Comparison of ENCODE assay signal across 15 cellular contexts in genomic region chr1:87451229-87451900, GRCh38.
DNase-seq lines count a peak whose midpoint lies in the region; ATAC-seq and TF ChIP-seq lines count a peak whose summit lies in the region.
"Had no signal": no experiment of that assay in that cellular context is flagged by ENCODE, and none has a peak within 500 bp of the region (broad histone marks: within the 10 kb centered on the region; RNA-seq: fewer than 3 reads in every experiment).

No MANE protein-coding gene starts in this region.

- no peak overlapping the region for H3K18ac ChIP-seq in mesendoderm (ENCODE audit: low read length)

- peaks cover 8% of the 10 kb centered on the region for H3K4me1 ChIP-seq in body of pancreas
- H3K4me1 ChIP-seq in mesendoderm (ENCODE audit: control insufficient read depth, low read depth, low read length): no peaks in the 10 kb centered on the region
- H3K4me1 ChIP-seq: right lobe of liver, upper lobe of left lung had no signal

- H3K4me3 ChIP-seq in body of pancreas (no peak overlapping the region), mesendoderm (ENCODE audit: low read length) (no peak overlapping the region), lower leg skin (ENCODE audit: low read depth, poor library complexity, severe bottlenecking) (no peak overlapping the region)
- H3K4me3 ChIP-seq: right lobe of liver, upper lobe of left lung had no signal

- H3K56ac ChIP-seq in mesendoderm (ENCODE audit: low read length): no peak overlapping the region

- H3K36me3 ChIP-seq in body of pancreas (replicated peaks in 1 of 2; ENCODE audit: insufficient read depth in 1 of 2, low read depth in 2 of 2) (no peaks in the 10 kb centered on the region), mesendoderm (ENCODE audit: control insufficient read depth, insufficient read depth, low read length) (no peaks in the 10 kb centered on the region)
- H3K36me3 ChIP-seq: BE2C, right lobe of liver, upper lobe of left lung had no signal

- peak overlapping the region; percentile 15 for H3K23ac ChIP-seq in mesendoderm (ENCODE audit: low read length)

- H3K79me1 ChIP-seq in mesendoderm (ENCODE audit: low read length): no peaks in the 10 kb centered on the region

- DNase-seq in AG20443 (ENCODE audit: low spot score): peak; percentile 49
- peak; percentile 31 for DNase-seq in HCEC 1CT
- DNase-seq in body of pancreas: no peak
- DNase-seq in mesendoderm: no peak
- DNase-seq in stimulated activated CD4-positive, alpha-beta T cell treated with anti-CD3 and anti-CD28 coated beads, Interleukin-12 subunit alpha, Interleukin-12 subunit beta, amount 100 ng/mL, for 4 hours: no peak
- DNase-seq in lower leg skin (ENCODE audit: low spot score in 2 of 2): no peak
- no peak for DNase-seq in GM19238 (ENCODE audit: insufficient read length, low spot score)
- DNase-seq: activated gamma-delta T cell treated with Interleukin-2 at 50 U/mL for 16 hours; BE2C; effector CD8-positive, alpha-beta T cell; NCI-H1048; NCI-H2171 treated with DMSO at 0.1 percent for 48 hours; right lobe of liver had no signal

- WGBS in body of pancreas, 2 donors: 77 to 80% methylated on average over 5 of the region's 5 CpGs
- no CpG with 5 or more reads among the region's 5 CpGs for WGBS in mesendoderm (ENCODE audit: extremely low coverage, insufficient coverage, low lambda C conversion rate)
- 79 to 83% methylated on average over 5 of the region's 5 CpGs for WGBS in lower leg skin, 2 donors

- H2AK5ac ChIP-seq in mesendoderm (ENCODE audit: low read length): no peak overlapping the region

- no peak overlapping the region for H4K5ac ChIP-seq in mesendoderm (ENCODE audit: low read length)

- H3K27me3 ChIP-seq in body of pancreas: no peaks in the 10 kb centered on the region
- no peaks in the 10 kb centered on the region for H3K27me3 ChIP-seq in mesendoderm (ENCODE audit: insufficient read depth, low read length, poor library complexity)
- H3K27me3 ChIP-seq: BE2C, right lobe of liver, upper lobe of left lung had no signal

- H2BK15ac ChIP-seq in mesendoderm (replicated peaks; ENCODE audit: low read depth): no peak overlapping the region

- H3K79me2 ChIP-seq in mesendoderm (ENCODE audit: control insufficient read depth, insufficient read depth, low read length): no peaks in the 10 kb centered on the region

- H4K8ac ChIP-seq in mesendoderm (ENCODE audit: low read depth, low read length): no peak overlapping the region

- no peak overlapping the region for H3K4ac ChIP-seq in mesendoderm (ENCODE audit: low read depth, low read length)

- no peak overlapping the region for H2BK5ac ChIP-seq in mesendoderm (ENCODE audit: low read length)

- H3K27ac ChIP-seq in body of pancreas (no peak overlapping the region), mesendoderm (ENCODE audit: low read depth, low read length) (no peak overlapping the region)
- H3K27ac ChIP-seq: right lobe of liver, upper lobe of left lung had no signal

- TF ChIP-seq POLR2A in body of pancreas (IDR thresholded peaks at IDR 0.05): no peak
- TF ChIP-seq POLR2A in lower leg skin (IDR thresholded peaks at IDR 0.05): no peak

- intact Hi-C loops in body of pancreas (cut with DNase I): no loop called here
- intact Hi-C loops in lower leg skin (cut with DNase I; ENCODE audit: low total_unique reads): no loop called here

- no peak for TF ChIP-seq CTCF in body of pancreas (IDR thresholded peaks at IDR 0.05)
- TF ChIP-seq CTCF in lower leg skin (IDR thresholded peaks at IDR 0.05): no peak

- peak; percentile 27 for ATAC-seq in body of pancreas
- no peak for ATAC-seq in HG02623 (IDR thresholded peaks at IDR 0.05; ENCODE audit: unreplicated experiment)
- ATAC-seq: right lobe of liver had no signal

- H3K9ac ChIP-seq in mesendoderm (ENCODE audit: low read length): no peak overlapping the region

- H2BK120ac ChIP-seq in mesendoderm (ENCODE audit: low read depth, low read length): no peak overlapping the region

- no peaks in the 10 kb centered on the region for H3K9me3 ChIP-seq in body of pancreas
- H3K9me3 ChIP-seq: BE2C, right lobe of liver, upper lobe of left lung had no signal

- H3K4me2 ChIP-seq in mesendoderm (ENCODE audit: low read length): no peak overlapping the region

Comparison
In these comparisons a context has a peak if more than half of its experiments do, and no peak if none do; other contexts are left out.
1. DNase-seq: peak in AG20443 (single experiment) and HCEC 1CT (single experiment); none in body of pancreas (0 of 4), mesendoderm (single experiment), stimulated activated CD4-positive, alpha-beta T cell treated with anti-CD3 and anti-CD28 coated beads, Interleukin-12 subunit alpha, Interleukin-12 subunit beta, amount 100 ng/mL, for 4 hours (single experiment), lower leg skin (0 of 2) and GM19238 (single experiment).